In the genomic region with DNA sequence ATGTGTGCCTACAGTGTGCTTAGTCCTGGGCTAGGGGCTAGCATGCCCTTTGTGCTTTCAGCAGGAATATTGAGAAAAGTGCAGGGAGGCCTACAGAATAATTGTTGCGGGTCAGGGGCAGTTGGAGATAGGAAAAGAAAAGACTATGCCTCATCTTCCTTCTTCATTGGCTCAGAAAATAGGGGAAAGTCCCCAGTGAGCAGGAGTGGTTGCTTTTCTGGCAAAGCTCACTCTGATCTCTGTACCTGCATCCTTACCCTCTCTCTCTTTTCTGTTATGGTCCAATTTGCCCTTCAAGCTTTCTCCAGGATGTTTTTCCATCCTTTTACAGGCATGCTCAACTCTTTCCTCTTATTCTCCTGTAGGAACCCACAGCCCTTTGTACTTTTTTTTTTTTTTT, we compare ENCODE assay signal across 21 cellular contexts. TPM values are rescaled to one million over a fixed set of nuclear protein-coding genes. Genes with fewer than 3 reads are reported as not detected.
A peak's percentile ranks its signal among the peaks of the same experiment; 100 is the strongest.
DNase-seq lines count a peak whose midpoint lies in the region; ATAC-seq and TF ChIP-seq lines count a peak whose summit lies in the region.
"Had no signal": no experiment of that assay in that cellular context is flagged by ENCODE, and none has a peak within 500 bp of the region (broad histone marks: within the 10 kb centered on the region; RNA-seq: fewer than 3 reads in every experiment).

No MANE protein-coding gene starts in this region.

- peak overlapping the region; percentile 75 for H3K27ac Mint-ChIP-seq in activated T-cell treated with anti-CD3 and anti-CD28 coated beads, Interleukin-2, amount 50 U/mL, for 24 hours
- no peak overlapping the region for H3K27ac Mint-ChIP-seq in activated naive CD8-positive, alpha-beta T cell treated with anti-CD3 and anti-CD28 coated beads for 36 hours
- H3K27ac Mint-ChIP-seq: activated T-helper 2 cell treated with anti-CD3 and anti-CD28 coated beads, Interferon-gamma antibody, Interleukin-2, Interleukin-4, amounts not matched to agents 10 μg/mL and 5 μg/mL and 100 μg/mL, durations not matched to agents 14 hours and 24 hours and 36 hours; GM23338 had no signal

- H3K27ac ChIP-seq in muscle layer of duodenum (ENCODE audit: low read length), result peak overlapping the region; percentile 30
- peak overlapping the region; percentile 20 to 62 for H3K27ac ChIP-seq in thoracic aorta
- H3K27ac ChIP-seq: cardiac muscle cell, epithelial cell of prostate, hepatocyte, KMS-11 had no signal

- TF ChIP-seq CTCF in thoracic aorta (IDR thresholded peaks at IDR 0.05), result no peak

- no peaks in the 10 kb centered on the region for H3K9me3 Mint-ChIP-seq in activated T-cell treated with anti-CD3 and anti-CD28 coated beads, Interleukin-2, amount 50 U/mL, for 24 hours
- H3K9me3 Mint-ChIP-seq in activated naive CD8-positive, alpha-beta T cell treated with anti-CD3 and anti-CD28 coated beads for 36 hours, result no peaks in the 10 kb centered on the region
- H3K9me3 Mint-ChIP-seq: activated T-helper 2 cell treated with anti-CD3 and anti-CD28 coated beads, Interferon-gamma antibody, Interleukin-2, Interleukin-4, amounts not matched to agents 10 μg/mL and 5 μg/mL and 100 μg/mL, durations not matched to agents 14 hours and 24 hours and 36 hours; GM23338; stimulated activated naive CD8-positive, alpha-beta T cell treated with anti-CD3 and anti-CD28 coated beads, Interleukin-15, Interleukin-2, amounts not matched to agents 100 ng/mL and 50 ng/mL, for 24 hours had no signal

- H3K4me1 ChIP-seq in muscle layer of duodenum (ENCODE audit: control insufficient read depth in 1 of 2, insufficient read depth in 2 of 2, low read length in 2 of 2) (peaks cover 10 to 38% of the 10 kb centered on the region in 2 donors), thoracic aorta (ENCODE audit: control insufficient read depth in 1 of 2, low read depth in 2 of 2) (peaks cover 40 to 70% of the 10 kb centered on the region in 2 donors)

- H3K4me3 ChIP-seq in muscle layer of duodenum (ENCODE audit: low read depth in 1 of 2, low read length in 2 of 2) (no peak overlapping the region), thoracic aorta (no peak overlapping the region)
- H3K4me3 ChIP-seq: cardiac muscle cell, GM23338, hepatocyte had no signal

- peaks cover 40% of the 10 kb centered on the region for H3K36me3 Mint-ChIP-seq in activated T-cell treated with anti-CD3 and anti-CD28 coated beads, Interleukin-2, amount 50 U/mL, for 24 hours (ENCODE audit: low read depth)
- H3K36me3 Mint-ChIP-seq in activated naive CD8-positive, alpha-beta T cell treated with anti-CD3 and anti-CD28 coated beads for 36 hours, result peaks cover 16% of the 10 kb centered on the region

- H3K27me3 Mint-ChIP-seq in activated T-cell treated with anti-CD3 and anti-CD28 coated beads, Interleukin-2, amount 50 U/mL, for 24 hours, result no peaks in the 10 kb centered on the region
- no peaks in the 10 kb centered on the region for H3K27me3 Mint-ChIP-seq in activated naive CD8-positive, alpha-beta T cell treated with anti-CD3 and anti-CD28 coated beads for 36 hours
- H3K27me3 Mint-ChIP-seq: stimulated activated naive CD8-positive, alpha-beta T cell treated with anti-CD3 and anti-CD28 coated beads, Interleukin-15, Interleukin-2, amounts not matched to agents 100 ng/mL and 50 ng/mL, for 24 hours had no signal

- H3K36me3 ChIP-seq in muscle layer of duodenum (ENCODE audit: control insufficient read depth in 1 of 2, insufficient read depth in 2 of 2, low read length in 2 of 2) (peaks cover 0 to 4% of the 10 kb centered on the region in 2 donors), thoracic aorta (no peaks in the 10 kb centered on the region)

- no peak for ATAC-seq in thoracic aorta (ENCODE audit: insufficient number of reproducible peaks, low FRiP score, low read depth)
- ATAC-seq in HG03039 (IDR thresholded peaks at IDR 0.05; ENCODE audit: unreplicated experiment), result no peak
- ATAC-seq in GM18520 (IDR thresholded peaks at IDR 0.05; ENCODE audit: unreplicated experiment), result no peak

- H3K27me3 ChIP-seq in muscle layer of duodenum (ENCODE audit: low read depth, low read length), result no peaks in the 10 kb centered on the region
- no peaks in the 10 kb centered on the region for H3K27me3 ChIP-seq in thoracic aorta (replicated peaks; ENCODE audit: insufficient read depth)
- H3K27me3 ChIP-seq: cardiac muscle cell, hepatocyte had no signal

- H3K9me3 ChIP-seq in muscle layer of duodenum (ENCODE audit: control insufficient read depth in 1 of 2, low read length in 2 of 2), result no peaks in the 10 kb centered on the region
- H3K9me3 ChIP-seq in thoracic aorta, result no peaks in the 10 kb centered on the region

- no peak overlapping the region for H3K4me3 Mint-ChIP-seq in activated T-cell treated with anti-CD3 and anti-CD28 coated beads, Interleukin-2, amount 50 U/mL, for 24 hours
- H3K4me3 Mint-ChIP-seq in activated naive CD8-positive, alpha-beta T cell treated with anti-CD3 and anti-CD28 coated beads for 36 hours, result no peak overlapping the region
- H3K4me3 Mint-ChIP-seq: GM23338; stimulated activated naive CD8-positive, alpha-beta T cell treated with anti-CD3 and anti-CD28 coated beads, Interleukin-15, Interleukin-2, amounts not matched to agents 100 ng/mL and 50 ng/mL, for 24 hours had no signal

- peaks cover 63% of the 10 kb centered on the region for H3K4me1 Mint-ChIP-seq in activated T-cell treated with anti-CD3 and anti-CD28 coated beads, Interleukin-2, amount 50 U/mL, for 24 hours (ENCODE audit: low read depth)
- H3K4me1 Mint-ChIP-seq in activated naive CD8-positive, alpha-beta T cell treated with anti-CD3 and anti-CD28 coated beads for 36 hours, result peaks cover 62% of the 10 kb centered on the region
- H3K4me1 Mint-ChIP-seq: GM23338 had no signal

- DNase-seq in activated T-cell treated with anti-CD3 and anti-CD28 coated beads, Interleukin-2, amount 50 U/mL, for 24 hours, result no peak
- no peak for DNase-seq in activated T-cell treated with anti-CD3 and anti-CD28 coated beads for 4 hours
- peak; percentile 4 for DNase-seq in activated naive CD8-positive, alpha-beta T cell treated with anti-CD3 and anti-CD28 coated beads for 36 hours
- DNase-seq in thoracic aorta (ENCODE audit: low spot score), result no peak
- no peak for DNase-seq in activated gamma-delta T cell (lab: John Stamatoyannopoulos, UW)
- DNase-seq: amygdala; foreskin fibroblast; NCI-H146; nucleus accumbens; retina; stimulated activated CD4-positive, alpha-beta T cell treated with anti-CD3 and anti-CD28 coated beads, Interleukin-4, amount 100 ng/mL, for 24 hours had no signal

RNA-seq across cellular contexts. Expression of a gene that starts 29.5 kb away (rescaled TPM):
- 100 to 1,000 TPM; 217 to 237 TPM for total RNA-seq in activated naive CD8-positive, alpha-beta T cell treated with anti-CD3 and anti-CD28 coated beads for 36 hours
- total RNA-seq in thoracic aorta, result 10 to 100 TPM; 43.3 to 55.1 TPM
